Comparison of ENCODE assay signal across 17 cellular contexts in the genomic region with DNA sequence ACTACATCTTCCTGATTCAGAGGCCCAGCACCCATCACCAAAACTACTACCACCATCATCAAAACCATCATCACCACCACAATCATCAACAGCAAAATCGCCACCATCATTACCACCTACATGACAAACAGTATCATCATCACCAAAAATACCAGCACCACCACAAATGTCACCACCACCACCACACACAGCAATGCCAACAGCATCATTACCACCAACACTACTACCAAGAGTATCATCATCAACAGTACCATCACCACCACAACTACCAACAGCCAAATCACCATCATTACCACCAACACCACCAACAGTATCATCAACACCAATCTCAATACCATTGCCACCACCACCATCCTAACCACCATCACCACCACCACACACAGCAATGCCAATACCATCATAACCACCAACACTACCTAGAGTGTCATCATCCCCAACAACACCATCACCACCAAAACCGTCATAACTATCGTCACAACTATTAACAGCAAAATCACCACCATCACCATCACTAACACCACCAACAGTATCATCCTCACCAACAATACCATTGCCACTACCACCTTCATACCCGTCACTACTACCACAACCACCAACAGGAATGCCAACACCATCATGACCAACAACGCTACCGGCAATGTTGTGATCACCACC.
DNase-seq lines count a peak whose midpoint lies in the region; ATAC-seq, FAIRE-seq and TF ChIP-seq lines count a peak whose summit lies in the region.
"Had no signal": no experiment of that assay in that cellular context is flagged by ENCODE, and none has a peak within 500 bp of the region (broad histone marks: within the 10 kb centered on the region; RNA-seq: fewer than 3 reads in every experiment).

No MANE protein-coding gene starts in this region.

- 100% methylated on average over 4 of the region's 6 CpGs for WGBS in H9 (ENCODE audit: extremely low coverage, insufficient read length, low lambda C conversion rate)
- 70% methylated on average over 6 of the region's 6 CpGs for WGBS in GM12878 (ENCODE audit: insufficient coverage, insufficient replicate concordance, low lambda C conversion rate, missing lambda C conversion rate)
- WGBS in sigmoid colon, 2 donors = 93 to 96% methylated on average over 6 of the region's 6 CpGs

- CTCF ChIA-PET in GM12878 (lab: Yijun Ruan, JAX) = no interaction called here

- H2BK5ac ChIP-seq in H9 (ENCODE audit: insufficient read length, low read length) = no peak overlapping the region

- H3K27me3 Mint-ChIP-seq in H9 (ENCODE audit: low read depth) = peaks cover 9% of the 10 kb centered on the region

- no peak overlapping the region for H2BK20ac ChIP-seq in H9 (ENCODE audit: low read depth, low read length, poor library complexity, severe bottlenecking)

- no peak overlapping the region for H3K4me2 ChIP-seq in H9 (ENCODE audit: insufficient read depth, insufficient read length, low read length)
- H3K4me2 ChIP-seq in GM12878 (ENCODE audit: control insufficient read depth, insufficient read depth) = no peak overlapping the region
- H3K4me2 ChIP-seq in Karpas-422 (ENCODE audit: low read depth, low read length, poor library complexity, severe bottlenecking) = no peak overlapping the region

- H2AK5ac ChIP-seq in H9 (ENCODE audit: insufficient read length, low read length) = no peak overlapping the region

- no peak overlapping the region for H3K9ac ChIP-seq in H9 (ENCODE audit: extremely low read depth, insufficient read length, low read length)
- no peak overlapping the region for H3K9ac ChIP-seq in GM12878 (ENCODE audit: control insufficient read depth, insufficient read depth, low read length)
- H3K9ac ChIP-seq in Karpas-422 (ENCODE audit: low read length) = no peak overlapping the region
- H3K9ac ChIP-seq: GM23248 had no signal

- H3K56ac ChIP-seq in H9 (ENCODE audit: insufficient read length, low read depth, low read length) = no peak overlapping the region

- TF ChIP-seq RAD21 in GM12878 (IDR thresholded peaks at IDR 0.05; ENCODE audit: insufficient read depth, low read depth, low read length) = no peak

- DNase-seq in H9 = no peak
- DNase-seq in GM12878 (ENCODE audit: low read depth, low spot score) = no peak
- peak; percentile 17 for DNase-seq in sigmoid colon
- no peak for DNase-seq in Karpas-422
- DNase-seq: C1 segment of cervical spinal cord; Calu3; CD4-positive, alpha-beta memory T cell; COR-L47; DMS53; DMS79 treated with DMSO at 0.1 percent for 48 hours; GF-D8; GM23248; HCEC 1CT had no signal

- H3K4me1 Mint-ChIP-seq in H9 = peaks cover 6 to 22% of the 10 kb centered on the region in 2 experiments
- H3K4me1 Mint-ChIP-seq: CD4-positive, alpha-beta memory T cell had no signal

- H4K8ac ChIP-seq in H9 (replicated peaks; ENCODE audit: insufficient read length, low read depth, low read length) = peak overlapping the region; percentile 16

- H3K79me2 ChIP-seq in H9 (ENCODE audit: insufficient read depth, low read length) = no peaks in the 10 kb centered on the region
- no peaks in the 10 kb centered on the region for H3K79me2 ChIP-seq in GM12878 (ENCODE audit: control insufficient read depth, insufficient read depth, low read length)
- H3K79me2 ChIP-seq in Karpas-422 (ENCODE audit: low read length) = no peaks in the 10 kb centered on the region

- TF ChIP-seq CTCF in H9 (conservative IDR thresholded peaks at IDR 0.05) = no peak
- no peak for TF ChIP-seq CTCF in GM12878 (IDR thresholded peaks at IDR 0.05 in 2 of 3, conservative IDR thresholded peaks at IDR 0.05 in 1 of 3; ENCODE audit: control insufficient read depth in 2 of 3, extremely low read depth in 1 of 3, insufficient read depth in 1 of 3, low read depth in 3 of 3, low read length in 3 of 3)
- no peak for TF ChIP-seq CTCF in sigmoid colon (IDR thresholded peaks at IDR 0.05)

- no peak overlapping the region for H3T11ph ChIP-seq in H9 (ENCODE audit: low read length)

- TF ChIP-seq EP300 in GM12878 (IDR thresholded peaks at IDR 0.05; ENCODE audit: borderline replicate concordance in 1 of 2, control insufficient read depth in 1 of 2, low read depth in 2 of 2, low read length in 2 of 2) = no peak
- TF ChIP-seq EP300 in sigmoid colon (IDR thresholded peaks at IDR 0.05) = no peak

- H3K36me3 ChIP-seq in GM12878 (ENCODE audit: control insufficient read depth in 2 of 2, insufficient read depth in 2 of 2, low read length in 1 of 2) = no peaks in the 10 kb centered on the region
- H3K36me3 ChIP-seq in sigmoid colon = no peaks in the 10 kb centered on the region
- H3K36me3 ChIP-seq in Karpas-422 (ENCODE audit: insufficient read depth, low read length) = no peaks in the 10 kb centered on the region

- H3K27ac Mint-ChIP-seq in H9 = no peak overlapping the region
- H3K27ac Mint-ChIP-seq: CD4-positive, alpha-beta memory T cell had no signal

- SMC1A ChIA-PET in GM12878 (lab: Charles Lee; ENCODE audit: uncharacterized antibody, unreplicated experiment) = no interaction called here

- H3K27me3 ChIP-seq in H9 (ENCODE audit: insufficient read depth, low read length) = no peaks in the 10 kb centered on the region
- H3K27me3 ChIP-seq in GM12878 (replicated peaks in 1 of 2; ENCODE audit: control insufficient read depth in 2 of 2, insufficient read depth in 2 of 2, low read length in 1 of 2) = no peaks in the 10 kb centered on the region
- H3K27me3 ChIP-seq in sigmoid colon = no peaks in the 10 kb centered on the region
- no peaks in the 10 kb centered on the region for H3K27me3 ChIP-seq in Karpas-422 (ENCODE audit: low read length)

- H4K20me1 ChIP-seq in H9 (ENCODE audit: control insufficient read depth, insufficient read depth, insufficient read length) (peaks cover 2% of the 10 kb centered on the region), GM12878 (ENCODE audit: control insufficient read depth, insufficient read depth) (no peaks in the 10 kb centered on the region), Karpas-422 (ENCODE audit: insufficient read depth, low read depth, low read length) (no peaks in the 10 kb centered on the region)

- H2BK15ac ChIP-seq in H9 (ENCODE audit: low read depth, low read length) = no peak overlapping the region

- intact Hi-C loops in GM12878 (cut with micrococcal nuclease; ENCODE audit: unreplicated experiment) (no loop called here), sigmoid colon (cut with DNase I) (no loop called here)

- no peak overlapping the region for H3K4ac ChIP-seq in H9 (ENCODE audit: low read depth, low read length)

- no peak overlapping the region for H2BK12ac ChIP-seq in H9 (ENCODE audit: insufficient read length, low read depth, low read length)

- H2BK120ac ChIP-seq in H9 (ENCODE audit: low read depth, low read length, poor library complexity, severe bottlenecking) = no peak overlapping the region

- no peaks in the 10 kb centered on the region for H3K23me2 ChIP-seq in H9 (ENCODE audit: insufficient read length, low read depth, low read length, poor library complexity, severe bottlenecking)

- in situ Hi-C loops in GM12878 (cut with MboI) = no loop called here

- ATAC-seq in GM12878 (no peak), GM18511 (IDR thresholded peaks at IDR 0.05; ENCODE audit: unreplicated experiment) (no peak), GM21360 (IDR thresholded peaks at IDR 0.05; ENCODE audit: unreplicated experiment) (no peak)

- no peak overlapping the region for H4K5ac ChIP-seq in H9 (ENCODE audit: insufficient read length, low read depth, low read length)

- no TSS peak for BruUV-seq in GM12878 (replicated peaks; lab: Mats Ljungman, UMichigan)

- no peak overlapping the region for H3K4me3 Mint-ChIP-seq in H9
- H3K4me3 Mint-ChIP-seq: CD4-positive, alpha-beta memory T cell had no signal

- H3K14ac ChIP-seq in H9 (ENCODE audit: insufficient read depth, low read length) = no peak overlapping the region

- H3K9me2 ChIP-seq in Karpas-422 (replicated peaks; ENCODE audit: insufficient read depth, low read length) = no peaks in the 10 kb centered on the region

- no peak overlapping the region for H3K4me3 ChIP-seq in GM12878
- no peak overlapping the region for H3K4me3 ChIP-seq in sigmoid colon
- H3K4me3 ChIP-seq in Karpas-422 (ENCODE audit: low read length) = no peak overlapping the region
- H3K4me3 ChIP-seq: GM23248 had no signal

- H3K9me3 ChIP-seq in H9 (ENCODE audit: control insufficient read depth, low read depth, low read length) (no peaks in the 10 kb centered on the region), GM12878 (replicated peaks; ENCODE audit: control insufficient read depth, insufficient read depth, low read length) (no peaks in the 10 kb centered on the region), sigmoid colon (no peaks in the 10 kb centered on the region), Karpas-422 (ENCODE audit: low read length) (no peaks in the 10 kb centered on the region)

- no peak overlapping the region for H4K91ac ChIP-seq in H9 (ENCODE audit: insufficient read length, low read depth, low read length)

- H3K4me1 ChIP-seq in H9 (ENCODE audit: insufficient read depth, low read length) = no peaks in the 10 kb centered on the region
- H3K4me1 ChIP-seq in GM12878 (ENCODE audit: control insufficient read depth, insufficient read depth, low read length) = no peaks in the 10 kb centered on the region
- peaks cover 0 to 4% (median 0%) of the 10 kb centered on the region in 4 donors for H3K4me1 ChIP-seq in sigmoid colon
- H3K4me1 ChIP-seq in Karpas-422 (ENCODE audit: low read length) = no peaks in the 10 kb centered on the region

- FAIRE-seq in GM12878 (lab: Jason Lieb, UNC) = no peak
- FAIRE-seq: GM18507, H54 had no signal

- RAD21 ChIA-PET in GM12878 (lab: Charles Lee; ENCODE audit: unreplicated experiment) = no interaction called here

- H3K27ac ChIP-seq in H9 (ENCODE audit: insufficient read length, low read depth, low read length) = no peak overlapping the region
- no peak overlapping the region for H3K27ac ChIP-seq in GM12878 (ENCODE audit: control insufficient read depth, insufficient read depth)
- H3K27ac ChIP-seq in sigmoid colon = no peak overlapping the region
- no peak overlapping the region for H3K27ac ChIP-seq in Karpas-422 (ENCODE audit: low read length)
- H3K27ac ChIP-seq: GM23248 had no signal

- no peaks in the 10 kb centered on the region for H3K9me3 Mint-ChIP-seq in H9
- H3K9me3 Mint-ChIP-seq: CD4-positive, alpha-beta memory T cell had no signal

- no peaks in the 10 kb centered on the region for H3K79me1 ChIP-seq in H9 (ENCODE audit: insufficient read depth, low read depth, low read length, poor library complexity, severe bottlenecking)

- H3K36me3 Mint-ChIP-seq in H9 (ENCODE audit: insufficient read depth in 1 of 3, low read depth in 3 of 3) = no peaks in the 10 kb centered on the region
- H3K36me3 Mint-ChIP-seq: CD4-positive, alpha-beta memory T cell had no signal

- POLR2A ChIA-PET in GM12878 (lab: Charles Lee) = no interaction called here

- H3K23ac ChIP-seq in H9 (ENCODE audit: insufficient read length, low read depth, low read length) = no peak overlapping the region

- TF ChIP-seq POLR2A in GM12878 (IDR thresholded peaks at IDR 0.05; ENCODE audit: low read depth, low read length) (no peak), sigmoid colon (IDR thresholded peaks at IDR 0.05) (no peak)

- H3K18ac ChIP-seq in H9 (ENCODE audit: insufficient read length, low read depth, low read length) = no peak overlapping the region

- H2AFZ ChIP-seq in H9 (ENCODE audit: low read length) (no peak overlapping the region), GM12878 (ENCODE audit: control insufficient read depth, low read depth, low read length) (no peak overlapping the region), Karpas-422 (ENCODE audit: low read length) (no peak overlapping the region)
- H2AFZ ChIP-seq: GM23248 had no signal
